9 cellular contexts compared by ENCODE assay signal in genomic region chr3:35932995-35933394, GRCh38.
DNase-seq lines count a peak whose midpoint lies in the region; ATAC-seq and TF ChIP-seq lines count a peak whose summit lies in the region.
"Had no signal": no experiment of that assay in that cellular context is flagged by ENCODE, and none has a peak within 500 bp of the region (broad histone marks: within the 10 kb centered on the region; RNA-seq: fewer than 3 reads in every experiment).

No MANE protein-coding gene starts in this region.

- ATAC-seq in GM18502 (IDR thresholded peaks at IDR 0.05; ENCODE audit: poor library complexity, unreplicated experiment): no peak

- H3K4me3 ChIP-seq in fibroblast of pulmonary artery (replicated peaks; ENCODE audit: low read depth, low read length) (no peak overlapping the region), skeletal muscle satellite cell (ENCODE audit: low read length) (no peak overlapping the region)

- no peaks in the 10 kb centered on the region for H3K9me3 ChIP-seq in skeletal muscle satellite cell (replicated peaks; ENCODE audit: low read length)

- no peak overlapping the region for H3K9ac ChIP-seq in skeletal muscle satellite cell (ENCODE audit: low read depth, low read length)

- peaks cover 53% of the 10 kb centered on the region for H3K4me1 ChIP-seq in skeletal muscle satellite cell (ENCODE audit: control insufficient read depth, insufficient read depth, low read length)

- H3K27ac ChIP-seq in RWPE1: no peak overlapping the region

- TF ChIP-seq CTCF in RWPE1 (conservative IDR thresholded peaks at IDR 0.05; ENCODE audit: low read depth): no peak
- no peak for TF ChIP-seq CTCF in fibroblast of pulmonary artery (IDR thresholded peaks at IDR 0.05; ENCODE audit: low read length, missing control alignments)

- CTCF ChIA-PET in RWPE1 (lab: Yijun Ruan, JAX): no interaction called here

- no peaks in the 10 kb centered on the region for H3K27me3 ChIP-seq in skeletal muscle satellite cell (ENCODE audit: control insufficient read depth, insufficient read depth, low read length)

- POLR2A ChIA-PET in RWPE1 (lab: Yijun Ruan, JAX; ENCODE audit: low non-redundant PET): no interaction called here

- DNase-seq in NCI-H1105 treated with DMSO at 0.1 percent for 48 hours (lab: John Stamatoyannopoulos, UW) (peak; percentile 6), NCI-H1105 (lab: John Stamatoyannopoulos, UW) (no peak), RWPE1 (ENCODE audit: low spot score) (peak; percentile 4), fibroblast of pulmonary artery (ENCODE audit: low read depth) (peak; percentile 97), occipital lobe (lab: John Stamatoyannopoulos, UW) (no peak)
- DNase-seq in activated effector memory CD4-positive, alpha-beta T cell treated with anti-CD3 and anti-CD28 coated beads, Interleukin-2, amount 50 U/mL, for 16 hours: no peak
- DNase-seq: AML-193 had no signal

- H3K4me2 ChIP-seq in skeletal muscle satellite cell (ENCODE audit: low read length): peak overlapping the region; percentile 47

- no peaks in the 10 kb centered on the region for H3K36me3 ChIP-seq in skeletal muscle satellite cell (ENCODE audit: insufficient read depth, low read length)

Comparison
In these comparisons a context has a peak if more than half of its experiments do, and no peak if none do; other contexts are left out.
1. DNase-seq: peak in NCI-H1105 treated with DMSO at 0.1 percent for 48 hours (single experiment), RWPE1 (single experiment) and fibroblast of pulmonary artery (single experiment); none in NCI-H1105 (single experiment), occipital lobe (single experiment) and activated effector memory CD4-positive, alpha-beta T cell treated with anti-CD3 and anti-CD28 coated beads, Interleukin-2, amount 50 U/mL, for 16 hours (single experiment).